29 cellular contexts compared by ENCODE assay signal in the genomic region with DNA sequence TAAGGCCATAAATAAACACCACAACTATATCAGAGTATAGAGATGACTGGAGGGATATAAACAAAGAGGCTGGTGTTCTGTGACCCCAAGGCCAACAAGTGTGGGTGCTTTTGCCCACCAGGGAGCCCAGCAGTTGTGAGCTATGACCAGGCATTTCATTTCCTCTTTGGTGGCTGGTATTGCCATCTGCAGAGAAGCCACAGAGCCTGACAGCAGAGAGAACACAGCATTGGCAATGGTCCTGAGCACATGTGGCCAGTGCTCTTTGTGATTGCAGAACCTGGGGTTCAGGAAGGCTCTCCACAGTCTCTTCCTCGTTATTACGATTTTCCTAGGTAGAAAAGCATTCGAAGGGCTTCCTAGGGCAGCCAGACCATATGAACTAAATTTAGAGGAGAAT.
DNase-seq lines count a peak whose midpoint lies in the region; ATAC-seq, FAIRE-seq and TF ChIP-seq lines count a peak whose summit lies in the region.
"Had no signal": no experiment of that assay in that cellular context is flagged by ENCODE, and none has a peak within 500 bp of the region (broad histone marks: within the 10 kb centered on the region; RNA-seq: fewer than 3 reads in every experiment).

No MANE protein-coding gene starts in this region.

- H2BK12ac ChIP-seq in H1 (ENCODE audit: low read depth, low read length): no peak overlapping the region

- no peak overlapping the region for H4K91ac ChIP-seq in H1 (replicated peaks; ENCODE audit: insufficient read length, low read length)

- no peak overlapping the region for H3K4me2 ChIP-seq in H1 (ENCODE audit: insufficient read depth in 1 of 2, low read depth in 2 of 2, low read length in 2 of 2)

- H2BK120ac ChIP-seq in H1 (replicated peaks; ENCODE audit: low read depth, low read length): no peak overlapping the region

- no peak for FAIRE-seq in H1 (lab: Jason Lieb, UNC)

- no peak overlapping the region for H3K56ac ChIP-seq in H1 (replicated peaks; ENCODE audit: insufficient read length, low read depth, low read length)

- H3K27me3 Mint-ChIP-seq in stimulated activated naive B cell treated with anti-CD40 and anti-IgM and Interleukin-4, amounts not matched to agents 10 μg/mL and 1 μg/mL and 100 μg/mL, for 72 hours: peaks cover 0 to 5% of the 10 kb centered on the region in 2 donors
- H3K27me3 Mint-ChIP-seq: brain had no signal

- H3K4ac ChIP-seq in H1 (replicated peaks; ENCODE audit: insufficient read length, low read depth, low read length): no peak overlapping the region

- 0 out of 2 replicates have a peak overlapping the region, but pooled peaks have one; percentile 1 for H3K18ac ChIP-seq in H1 (ENCODE audit: extremely low read depth, low read length)

- H3K36me3 ChIP-seq in H1 (ENCODE audit: control insufficient read depth in 2 of 4, insufficient read depth in 4 of 4, low read length in 3 of 4): no peaks in the 10 kb centered on the region
- H3K36me3 ChIP-seq: gastroesophageal sphincter, tibial nerve had no signal

- no peak overlapping the region for H3K9ac ChIP-seq in H1 (replicated peaks in 1 of 4; ENCODE audit: extremely low read depth in 1 of 4, low read depth in 3 of 4, low read length in 3 of 4)

- no peaks in the 10 kb centered on the region for H4K20me1 ChIP-seq in H1 (replicated peaks in 1 of 2; ENCODE audit: control insufficient read depth in 1 of 2, insufficient read depth in 2 of 2, low read length in 2 of 2)

- H3K27me3 ChIP-seq in H1 (replicated peaks in 1 of 4; ENCODE audit: control insufficient read depth in 3 of 4, extremely low read depth in 1 of 4, insufficient read depth in 3 of 4, low read length in 3 of 4): no peaks in the 10 kb centered on the region
- H3K27me3 ChIP-seq: dorsolateral prefrontal cortex, gastroesophageal sphincter, tibial nerve had no signal

- CTCF ChIA-PET in H1 (lab: Charles Lee; ENCODE audit: partially characterized antibody): interaction anchor here (1.5 to 1.6 kb wide), 2 partner anchors 44 to 72 kb away, joined by 4 to 5 read pairs; no protein-coding TSS in a partner anchor

- H3K79me2 ChIP-seq in H1 (ENCODE audit: control insufficient read depth in 1 of 2, insufficient read depth in 2 of 2, low read length in 2 of 2): no peaks in the 10 kb centered on the region

- no peak overlapping the region for H4K8ac ChIP-seq in H1 (ENCODE audit: extremely low read depth, insufficient read depth, low read length)

- ATAC-seq in stimulated activated naive B cell treated with anti-CD40 and anti-IgM and Interleukin-4, amounts not matched to agents 10 μg/mL and 1 μg/mL and 100 μg/mL, for 72 hours (replicated peaks): peak; percentile 53 to 68
- ATAC-seq in GM21390 (IDR thresholded peaks at IDR 0.05; ENCODE audit: unreplicated experiment): no peak
- no peak for ATAC-seq in GM18519 (IDR thresholded peaks at IDR 0.05; ENCODE audit: low FRiP score, unreplicated experiment)
- ATAC-seq: activated T-cell treated with anti-CD3 and anti-CD28 coated beads, Interleukin-2, amount 50 U/mL, for 72 hours; gastroesophageal sphincter; HCT116; left ventricle myocardium superior; natural killer cell; WTC11 had no signal

- H3K36me3 Mint-ChIP-seq in stimulated activated naive B cell treated with anti-CD40 and anti-IgM and Interleukin-4, amounts not matched to agents 10 μg/mL and 1 μg/mL and 100 μg/mL, for 72 hours: no peaks in the 10 kb centered on the region
- H3K36me3 Mint-ChIP-seq: brain, mesothelial cell of epicardium, natural killer cell, WTC11 had no signal

- TF ChIP-seq POLR2A in NB4 (IDR thresholded peaks at IDR 0.05; ENCODE audit: extremely low read depth, insufficient read length) (no peak), H1 (IDR thresholded peaks at IDR 0.05; ENCODE audit: control extremely low read depth in 1 of 2, low read depth in 2 of 2, low read length in 2 of 2) (no peak)

- peaks cover 0 to 5% (median 0%) of the 10 kb centered on the region in 4 experiments; a peak in 2 of 7 replicates for H3K4me1 ChIP-seq in H1 (replicated peaks in 1 of 4; ENCODE audit: control insufficient read depth in 3 of 4, insufficient read depth in 4 of 4, low read length in 3 of 4)
- H3K4me1 ChIP-seq: gastroesophageal sphincter, tibial nerve had no signal

- TF ChIP-seq CTCF in NB4 (IDR thresholded peaks at IDR 0.05; ENCODE audit: low read depth, low read length) (no peak), H1 (IDR thresholded peaks at IDR 0.05; ENCODE audit: control extremely low read depth in 1 of 3, insufficient read depth in 1 of 3, low read depth in 1 of 3, low read length in 3 of 3) (no peak)

- H3K4me3 ChIP-seq in NB4 (ENCODE audit: low read depth, low read length): no peak overlapping the region
- H3K4me3 ChIP-seq in H1 (ENCODE audit: extremely low read depth in 1 of 4, insufficient read depth in 2 of 4, low read depth in 3 of 4, low read length in 4 of 4): no peak overlapping the region
- H3K4me3 ChIP-seq: dorsolateral prefrontal cortex, gastroesophageal sphincter, tibial nerve had no signal

- no peak overlapping the region for H2BK5ac ChIP-seq in H1 (ENCODE audit: low read depth, low read length)

- no peak overlapping the region for H2AFZ ChIP-seq in H1 (ENCODE audit: low read length)

- no peaks in the 10 kb centered on the region for H3K9me3 ChIP-seq in H1 (ENCODE audit: insufficient read depth in 2 of 2, low read depth in 1 of 2, low read length in 1 of 2)
- H3K9me3 ChIP-seq: gastroesophageal sphincter, tibial nerve had no signal

- H4K5ac ChIP-seq in H1 (ENCODE audit: insufficient read length, low read depth, low read length): no peak overlapping the region

- H3K27ac ChIP-seq in H1 (ENCODE audit: low read depth, low read length): no peak overlapping the region
- H3K27ac ChIP-seq: dorsolateral prefrontal cortex, gastroesophageal sphincter, tibial nerve had no signal

- no peak overlapping the region for H2AK5ac ChIP-seq in H1 (ENCODE audit: low read depth, low read length)

- 88% methylated on average over 3 of the region's 3 CpGs; no CpG with 5 or more reads in 1 of the 2 experiments for WGBS in H1 (ENCODE audit: extremely low coverage in 1 of 2, insufficient coverage in 1 of 2, insufficient read length in 1 of 2, insufficient replicate concordance in 2 of 2, low coverage in 1 of 2, low lambda C conversion rate in 2 of 2, missing lambda C conversion rate in 1 of 2), 2 experiments

- no peak overlapping the region for H2BK15ac ChIP-seq in H1 (ENCODE audit: low read length)

- DNase-seq in SIG-M5 treated with dmso at 0.1 percent for 504 hours (lab: John Stamatoyannopoulos, UW; ENCODE audit: unreplicated experiment) (peak; percentile 28), SIG-M5 (lab: John Stamatoyannopoulos, UW) (no peak), NB4 (ENCODE audit: low read depth) (peak; percentile 60), H1 (ENCODE audit: low read depth in 1 of 2, low spot score in 2 of 2) (no peak), NCI-H2196 treated with DMSO at 0.1 percent for 48 hours (lab: John Stamatoyannopoulos, UW; ENCODE audit: unreplicated experiment) (no peak)
- no peak for DNase-seq in stimulated activated naive B cell treated with anti-CD40 and anti-IgM and Interleukin-4, amounts not matched to agents 10 μg/mL and 1 μg/mL and 100 μg/mL, for 72 hours
- DNase-seq: activated CD4-positive, alpha-beta T cell treated with anti-CD3 and anti-CD28 coated beads, Interleukin-2, amount 10 ng/mL, durations not matched to agents 7 days and 5 days; activated naive CD4-positive, alpha-beta T cell treated with Interleukin-2 at 50 U/mL for 16 hours; activated T-cell treated with anti-CD3 and anti-CD28 coated beads, Interleukin-2, amount 50 U/mL, for 72 hours; DMS53; dorsolateral prefrontal cortex; left ventricle myocardium superior; natural killer cell; NCI-H1105; NCI-H2029; NCI-H526 treated with DMSO at 0.1 percent for 48 hours; small intestine; stimulated activated CD4-positive, alpha-beta T cell treated with anti-CD3 and anti-CD28 coated beads, Interleukin-1b, Interleukin-23, amount 100 ng/mL, for 48 hours; SW 1271; T-helper 9 cell had no signal

- no peaks in the 10 kb centered on the region for H3K79me1 ChIP-seq in H1 (ENCODE audit: low read depth, low read length)

- no peak overlapping the region for H3K27ac Mint-ChIP-seq in stimulated activated naive B cell treated with anti-CD40 and anti-IgM and Interleukin-4, amounts not matched to agents 10 μg/mL and 1 μg/mL and 100 μg/mL, for 72 hours
- H3K27ac Mint-ChIP-seq: activated CD4-positive, alpha-beta T cell treated with anti-CD3 and anti-CD28 coated beads, Interleukin-2, amount 10 ng/mL, durations not matched to agents 7 days and 5 days; activated T-cell treated with anti-CD3 and anti-CD28 coated beads, Interleukin-2, amount 50 U/mL, for 72 hours; B cell; brain; mesothelial cell of epicardium; natural killer cell; WTC11 had no signal

- no peak overlapping the region for H3K4me3 Mint-ChIP-seq in stimulated activated naive B cell treated with anti-CD40 and anti-IgM and Interleukin-4, amounts not matched to agents 10 μg/mL and 1 μg/mL and 100 μg/mL, for 72 hours
- H3K4me3 Mint-ChIP-seq: activated CD4-positive, alpha-beta T cell treated with anti-CD3 and anti-CD28 coated beads, Interleukin-2, amount 10 ng/mL, durations not matched to agents 7 days and 5 days; activated T-cell treated with anti-CD3 and anti-CD28 coated beads, Interleukin-2, amount 50 U/mL, for 72 hours; B cell; brain; mesothelial cell of epicardium; natural killer cell; WTC11 had no signal

- TF ChIP-seq RAD21 in H1 (IDR thresholded peaks at IDR 0.05 in 1 of 2, conservative IDR thresholded peaks at IDR 0.05 in 1 of 2; ENCODE audit: low read depth in 2 of 2, low read length in 2 of 2): no peak

- H3K14ac ChIP-seq in H1 (ENCODE audit: insufficient read length): no peak overlapping the region

- H3K23me2 ChIP-seq in H1 (ENCODE audit: low read depth, low read length): no peaks in the 10 kb centered on the region; the same call in 1 of the 2 replicates

- POLR2A ChIA-PET in H1 (lab: Charles Lee; ENCODE audit: partially characterized antibody): no interaction called here

- TF ChIP-seq EP300 in H1 (IDR thresholded peaks at IDR 0.05; ENCODE audit: borderline replicate concordance in 1 of 2, low read depth in 2 of 2, low read length in 2 of 2): no peak

- H3K23ac ChIP-seq in H1 (ENCODE audit: insufficient read length): no peak overlapping the region

- no peak overlapping the region for H2BK20ac ChIP-seq in H1 (ENCODE audit: low read length)

- no peaks in the 10 kb centered on the region for H3K4me1 Mint-ChIP-seq in stimulated activated naive B cell treated with anti-CD40 and anti-IgM and Interleukin-4, amounts not matched to agents 10 μg/mL and 1 μg/mL and 100 μg/mL, for 72 hours
- H3K4me1 Mint-ChIP-seq: activated CD4-positive, alpha-beta T cell treated with anti-CD3 and anti-CD28 coated beads, Interleukin-2, amount 10 ng/mL, durations not matched to agents 7 days and 5 days; B cell; brain; natural killer cell had no signal

- no peaks in the 10 kb centered on the region for H3K9me3 Mint-ChIP-seq in stimulated activated naive B cell treated with anti-CD40 and anti-IgM and Interleukin-4, amounts not matched to agents 10 μg/mL and 1 μg/mL and 100 μg/mL, for 72 hours
- H3K9me3 Mint-ChIP-seq: activated CD4-positive, alpha-beta T cell treated with anti-CD3 and anti-CD28 coated beads, Interleukin-2, amount 10 ng/mL, durations not matched to agents 7 days and 5 days; activated T-cell treated with anti-CD3 and anti-CD28 coated beads, Interleukin-2, amount 50 U/mL, for 72 hours; brain; mesothelial cell of epicardium; natural killer cell; WTC11 had no signal

TF ChIP-seq in H1, 55 proteins besides CTCF, POLR2A, EP300 and RAD21 (continues in another document):
- no peak for TF ChIP-seq KDM5A (IDR thresholded peaks at IDR 0.05; ENCODE audit: low read length)

Comparison
In these comparisons a context has a peak if more than half of its experiments do, and no peak if none do; other contexts are left out.
1. DNase-seq: peak in SIG-M5 treated with dmso at 0.1 percent for 504 hours (single experiment) and NB4 (single experiment); none in SIG-M5 (single experiment), H1 (0 of 2), stimulated activated naive B cell treated with anti-CD40 and anti-IgM and Interleukin-4, amounts not matched to agents 10 μg/mL and 1 μg/mL and 100 μg/mL, for 72 hours (single experiment) and NCI-H2196 treated with DMSO at 0.1 percent for 48 hours (single experiment).
2. ATAC-seq: peak in stimulated activated naive B cell treated with anti-CD40 and anti-IgM and Interleukin-4, amounts not matched to agents 10 μg/mL and 1 μg/mL and 100 μg/mL, for 72 hours (2 of 2); none in GM21390 (single experiment) and GM18519 (single experiment).